33 cellular contexts compared by ENCODE assay signal in genomic region chr6:144843701-144844100, GRCh38.
"Had no signal": no experiment of that assay in that cellular context is flagged by ENCODE, and none has a peak within 500 bp of the region (broad histone marks: within the 10 kb centered on the region; RNA-seq: fewer than 3 reads in every experiment).

No MANE protein-coding gene starts in this region.

- H3K4me3 Mint-ChIP-seq: naive thymus-derived CD8-positive, alpha-beta T cell; natural killer cell treated with Interleukin-12 subunit alpha and Interleukin-12 subunit beta and Interleukin-15 and Interleukin-18, amount 100 ng/mL, for 72 hours; nephron progenitor cell; neural crest cell; stimulated activated memory B cell treated with anti-CD40 and anti-IgM and Interleukin-4, amounts not matched to agents 10 μg/mL and 1 μg/mL and 100 μg/mL, for 72 hours; stimulated activated naive CD8-positive, alpha-beta T cell treated with anti-CD3 and anti-CD28 coated beads, Interleukin-15, amount 100 ng/mL, for 72 hours; type B pancreatic cell had no signal

- H3K4me3 ChIP-seq: ovary, psoas muscle, right lobe of liver, skin epidermis, smooth muscle cell, spleen, suprapubic skin, testis, tibial artery, transverse colon, upper lobe of right lung, uterus had no signal

- H3K9me3 ChIP-seq: neutrophil, ovary, psoas muscle, right lobe of liver, spleen, suprapubic skin, testis, tibial artery, transverse colon, upper lobe of right lung, uterus had no signal

- H3K36me3 ChIP-seq: ovary, uterus had no signal

- H3K4me2 ChIP-seq: smooth muscle cell had no signal

- H3K4me1 Mint-ChIP-seq: stimulated activated memory B cell treated with anti-CD40 and anti-IgM and Interleukin-4, amounts not matched to agents 10 μg/mL and 1 μg/mL and 100 μg/mL, for 72 hours; stimulated activated naive CD8-positive, alpha-beta T cell treated with anti-CD3 and anti-CD28 coated beads, Interleukin-15, amount 100 ng/mL, for 72 hours had no signal

- H3K27ac ChIP-seq: neutrophil, ovary, parathyroid adenoma, psoas muscle, right lobe of liver, skin epidermis, spleen, suprapubic skin, testis, tibial artery, transverse colon, upper lobe of right lung, uterus had no signal

- H3K79me2 ChIP-seq: parathyroid adenoma had no signal

- H3K9ac ChIP-seq: parathyroid adenoma had no signal

- H2AFZ ChIP-seq: parathyroid adenoma had no signal

- H3K27me3 ChIP-seq: neutrophil, ovary, right lobe of liver, spleen, suprapubic skin, testis, tibial artery, transverse colon, upper lobe of right lung, uterus had no signal

- H3K9me3 Mint-ChIP-seq: naive thymus-derived CD8-positive, alpha-beta T cell; natural killer cell treated with Interleukin-12 subunit alpha and Interleukin-12 subunit beta and Interleukin-15 and Interleukin-18, amount 100 ng/mL, for 72 hours; nephron progenitor cell; stimulated activated memory B cell treated with anti-CD40 and anti-IgM and Interleukin-4, amounts not matched to agents 10 μg/mL and 1 μg/mL and 100 μg/mL, for 72 hours had no signal

- H3K4me1 ChIP-seq: parathyroid adenoma, psoas muscle, right lobe of liver, suprapubic skin, testis, transverse colon, upper lobe of right lung, uterus had no signal

- ATAC-seq: naive thymus-derived CD8-positive, alpha-beta T cell; natural killer cell treated with Interleukin-12 subunit alpha and Interleukin-12 subunit beta and Interleukin-15 and Interleukin-18, amount 100 ng/mL, for 72 hours; psoas muscle; right cardiac atrium; right lobe of liver; stimulated activated memory B cell treated with anti-CD40 and anti-IgM and Interleukin-4, amounts not matched to agents 10 μg/mL and 1 μg/mL and 100 μg/mL, for 72 hours; stimulated activated naive CD8-positive, alpha-beta T cell treated with anti-CD3 and anti-CD28 coated beads, Interleukin-15, amount 100 ng/mL, for 72 hours; stimulated activated naive CD8-positive, alpha-beta T cell treated with anti-CD3 and anti-CD28 coated beads, Interleukin-15, Interleukin-2, amounts not matched to agents 100 U/mL and 50 U/mL, for 24 hours; upper lobe of right lung had no signal

- H3K27ac Mint-ChIP-seq: natural killer cell treated with Interleukin-12 subunit alpha and Interleukin-12 subunit beta and Interleukin-15 and Interleukin-18, amount 100 ng/mL, for 72 hours; nephron progenitor cell; progenitor cell of endocrine pancreas; stimulated activated memory B cell treated with anti-CD40 and anti-IgM and Interleukin-4, amounts not matched to agents 10 μg/mL and 1 μg/mL and 100 μg/mL, for 72 hours; type B pancreatic cell had no signal

- DNase-seq: naive thymus-derived CD8-positive, alpha-beta T cell; nephron progenitor cell; nucleus accumbens; ovary; posterior cingulate gyrus; psoas muscle; right lobe of liver; spleen; stimulated activated CD4-positive, alpha-beta T cell treated with anti-CD3 and anti-CD28 coated beads, Interleukin-12 subunit alpha, Interleukin-12 subunit beta, amount 100 ng/mL, for 4 hours; stimulated activated CD4-positive, alpha-beta T cell treated with anti-CD3 and anti-CD28 coated beads, Interleukin-1b, Interleukin-23, amount 100 ng/mL, for 48 hours; stimulated activated CD4-positive, alpha-beta T cell treated with anti-CD3 and anti-CD28 coated beads, Interleukin-4, amount 100 ng/mL, for 1 hour; stimulated activated CD4-positive, alpha-beta T cell treated with anti-CD3 and anti-CD28 coated beads, Interleukin-4, amount 100 ng/mL, for 4 hours; stimulated activated CD8-positive, alpha-beta memory T cell treated with anti-CD3 and anti-CD28 coated beads, Interleukin-4, amount 100 ng/mL, for 48 hours; stimulated activated naive CD4-positive, alpha-beta T cell; stimulated activated naive CD8-positive, alpha-beta T cell treated with anti-CD3 and anti-CD28 coated beads, Interleukin-15, amount 100 ng/mL, for 72 hours; stimulated activated naive CD8-positive, alpha-beta T cell treated with anti-CD3 and anti-CD28 coated beads, Interleukin-15, Interleukin-2, amounts not matched to agents 100 U/mL and 50 U/mL, for 24 hours; substantia nigra; testis; tibial artery; transverse colon; upper lobe of right lung; uterus had no signal

- H3K27me3 Mint-ChIP-seq: naive thymus-derived CD8-positive, alpha-beta T cell; natural killer cell treated with Interleukin-12 subunit alpha and Interleukin-12 subunit beta and Interleukin-15 and Interleukin-18, amount 100 ng/mL, for 72 hours; progenitor cell of endocrine pancreas; stimulated activated memory B cell treated with anti-CD40 and anti-IgM and Interleukin-4, amounts not matched to agents 10 μg/mL and 1 μg/mL and 100 μg/mL, for 72 hours; stimulated activated naive CD8-positive, alpha-beta T cell treated with anti-CD3 and anti-CD28 coated beads, Interleukin-15, amount 100 ng/mL, for 72 hours; type B pancreatic cell had no signal
